Comparison of ENCODE assay signal across 3 cellular contexts in the genomic region with DNA sequence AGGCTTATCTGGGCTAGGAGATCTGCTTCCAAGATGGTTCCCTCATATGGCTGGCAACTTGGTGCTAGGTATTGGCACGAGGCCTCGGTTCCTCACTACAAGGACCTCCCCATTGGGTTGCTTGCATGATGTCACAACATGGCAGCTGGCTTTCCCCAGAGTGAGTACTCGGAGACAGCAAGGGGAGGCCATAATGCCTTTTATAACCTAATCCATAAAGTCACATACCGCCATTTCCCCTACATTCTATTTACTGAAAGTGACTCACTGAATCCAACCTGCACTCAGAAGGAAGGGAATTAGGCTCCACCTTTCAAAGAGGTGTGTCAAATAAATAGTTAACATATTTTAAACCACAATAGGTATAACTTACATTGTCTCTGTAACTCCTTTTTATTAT.
A peak's percentile ranks its signal among the peaks of the same experiment; 100 is the strongest.
TF ChIP-seq lines count a peak whose summit lies in the region.

No MANE protein-coding gene starts in this region.

TF ChIP-seq in SK-N-SH treated with all-trans-retinoic acid at 6 μM for 48 hours, 23 proteins besides CTCF, POLR2A, EP300 and RAD21:
- TF ChIP-seq ZNF70 (CRISPR knock-in tag; IDR thresholded peaks at IDR 0.05) (peak; percentile 81), PATZ1 (CRISPR knock-in tag; IDR thresholded peaks at IDR 0.05; ENCODE audit: borderline replicate concordance) (no peak)

TF ChIP-seq in SK-N-SH, 30 proteins besides CTCF, POLR2A, EP300 and RAD21:
- TF ChIP-seq, protein P1, sequence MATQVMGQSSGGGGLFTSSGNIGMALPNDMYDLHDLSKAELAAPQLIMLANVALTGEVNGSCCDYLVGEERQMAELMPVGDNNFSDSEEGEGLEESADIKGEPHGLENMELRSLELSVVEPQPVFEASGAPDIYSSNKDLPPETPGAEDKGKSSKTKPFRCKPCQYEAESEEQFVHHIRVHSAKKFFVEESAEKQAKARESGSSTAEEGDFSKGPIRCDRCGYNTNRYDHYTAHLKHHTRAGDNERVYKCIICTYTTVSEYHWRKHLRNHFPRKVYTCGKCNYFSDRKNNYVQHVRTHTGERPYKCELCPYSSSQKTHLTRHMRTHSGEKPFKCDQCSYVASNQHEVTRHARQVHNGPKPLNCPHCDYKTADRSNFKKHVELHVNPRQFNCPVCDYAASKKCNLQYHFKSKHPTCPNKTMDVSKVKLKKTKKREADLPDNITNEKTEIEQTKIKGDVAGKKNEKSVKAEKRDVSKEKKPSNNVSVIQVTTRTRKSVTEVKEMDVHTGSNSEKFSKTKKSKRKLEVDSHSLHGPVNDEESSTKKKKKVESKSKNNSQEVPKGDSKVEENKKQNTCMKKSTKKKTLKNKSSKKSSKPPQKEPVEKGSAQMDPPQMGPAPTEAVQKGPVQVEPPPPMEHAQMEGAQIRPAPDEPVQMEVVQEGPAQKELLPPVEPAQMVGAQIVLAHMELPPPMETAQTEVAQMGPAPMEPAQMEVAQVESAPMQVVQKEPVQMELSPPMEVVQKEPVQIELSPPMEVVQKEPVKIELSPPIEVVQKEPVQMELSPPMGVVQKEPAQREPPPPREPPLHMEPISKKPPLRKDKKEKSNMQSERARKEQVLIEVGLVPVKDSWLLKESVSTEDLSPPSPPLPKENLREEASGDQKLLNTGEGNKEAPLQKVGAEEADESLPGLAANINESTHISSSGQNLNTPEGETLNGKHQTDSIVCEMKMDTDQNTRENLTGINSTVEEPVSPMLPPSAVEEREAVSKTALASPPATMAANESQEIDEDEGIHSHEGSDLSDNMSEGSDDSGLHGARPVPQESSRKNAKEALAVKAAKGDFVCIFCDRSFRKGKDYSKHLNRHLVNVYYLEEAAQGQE (IDR thresholded peaks at IDR 0.05; ENCODE audit: low read depth, low read length) = no peak
- TF ChIP-seq MEF2A (IDR thresholded peaks at IDR 0.05; ENCODE audit: borderline replicate concordance, low read depth) (no peak), FOXJ3 (CRISPR knock-in tag; IDR thresholded peaks at IDR 0.05) (no peak), RXRA (IDR thresholded peaks at IDR 0.05; ENCODE audit: borderline replicate concordance, low read depth) (no peak), YY1 (IDR thresholded peaks at IDR 0.05; ENCODE audit: low read depth) (no peak), NFIC (IDR thresholded peaks at IDR 0.05; ENCODE audit: borderline replicate concordance) (no peak), MXI1 (IDR thresholded peaks at IDR 0.05; ENCODE audit: low read depth, low read length) (no peak)
- TF ChIP-seq, protein P2, sequence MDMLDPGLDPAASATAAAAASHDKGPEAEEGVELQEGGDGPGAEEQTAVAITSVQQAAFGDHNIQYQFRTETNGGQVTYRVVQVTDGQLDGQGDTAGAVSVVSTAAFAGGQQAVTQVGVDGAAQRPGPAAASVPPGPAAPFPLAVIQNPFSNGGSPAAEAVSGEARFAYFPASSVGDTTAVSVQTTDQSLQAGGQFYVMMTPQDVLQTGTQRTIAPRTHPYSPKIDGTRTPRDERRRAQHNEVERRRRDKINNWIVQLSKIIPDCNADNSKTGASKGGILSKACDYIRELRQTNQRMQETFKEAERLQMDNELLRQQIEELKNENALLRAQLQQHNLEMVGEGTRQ (IDR thresholded peaks at IDR 0.05; ENCODE audit: borderline replicate concordance, low read depth, low read length) = no peak

TF ChIP-seq in H1, 55 proteins besides CTCF, POLR2A, EP300 and RAD21:
- no peak for TF ChIP-seq SP2 (IDR thresholded peaks at IDR 0.05; ENCODE audit: low read length)
- no peak for TF ChIP-seq CHD2 (IDR thresholded peaks at IDR 0.05; ENCODE audit: low read length)
- no peak for TF ChIP-seq CBX8 (IDR thresholded peaks at IDR 0.05; ENCODE audit: borderline replicate concordance, low read depth, low read length)
- no peak for TF ChIP-seq SP1 (IDR thresholded peaks at IDR 0.05; ENCODE audit: low read depth, low read length)
- no peak for TF ChIP-seq TAF7 (optimal IDR thresholded peaks at IDR 0.05; ENCODE audit: borderline replicate concordance, low read depth, low read length)
